8 cellular contexts compared by ENCODE assay signal in genomic region chr2:175003875-175004729, GRCh38. TPM values are rescaled to one million over a fixed set of nuclear protein-coding genes. Genes with fewer than 3 reads are reported as not detected.
DNase-seq lines count a peak whose midpoint lies in the region; ATAC-seq and TF ChIP-seq lines count a peak whose summit lies in the region.

No MANE protein-coding gene starts in this region.

- peaks cover 64% of the 10 kb centered on the region for H3K27me3 Mint-ChIP-seq in activated T-cell treated with anti-CD3 and anti-CD28 coated beads, Interleukin-2, amount 50 U/mL, for 24 hours

- no peak for TF ChIP-seq CTCF in brain microvascular endothelial cell (IDR thresholded peaks at IDR 0.05; ENCODE audit: low read depth, low read length, missing control alignments)

- peak overlapping the region; percentile 67 for H3K4me3 ChIP-seq in brain microvascular endothelial cell (ENCODE audit: low read depth, low read length)

- no peak overlapping the region for H3K27ac ChIP-seq in brain microvascular endothelial cell

- H3K36me3 ChIP-seq in brain microvascular endothelial cell (replicated peaks): no peaks in the 10 kb centered on the region

- H3K4me1 Mint-ChIP-seq in activated T-cell treated with anti-CD3 and anti-CD28 coated beads, Interleukin-2, amount 50 U/mL, for 24 hours (ENCODE audit: low read depth): peaks cover 10% of the 10 kb centered on the region

- in situ Hi-C loops in brain microvascular endothelial cell (cut with HindIII; ENCODE audit: low pct_ligation_motif_present, low sequenced_read_pairs): no loop called here

- DNase-seq in activated T-cell treated with anti-CD3 and anti-CD28 coated beads, Interleukin-2, amount 50 U/mL, for 24 hours: no peak
- DNase-seq in activated T-cell treated with anti-CD3 and anti-CD28 coated beads for 4 hours (no peak), NCI-H1694 treated with DMSO at 0.1 percent for 48 hours (lab: John Stamatoyannopoulos, UW) (peak; percentile 44), brain microvascular endothelial cell (no peak), lung microvascular endothelial cell (ENCODE audit: low read depth in 2 of 2) (peak; percentile 7 to 39), epidermal melanocyte (ENCODE audit: insufficient read length, low spot score) (no peak)

- H3K27ac Mint-ChIP-seq in activated T-cell treated with anti-CD3 and anti-CD28 coated beads, Interleukin-2, amount 50 U/mL, for 24 hours: no peak overlapping the region

- no peaks in the 10 kb centered on the region for H3K36me3 Mint-ChIP-seq in activated T-cell treated with anti-CD3 and anti-CD28 coated beads, Interleukin-2, amount 50 U/mL, for 24 hours (ENCODE audit: low read depth)

- H3K4me3 Mint-ChIP-seq in activated T-cell treated with anti-CD3 and anti-CD28 coated beads, Interleukin-2, amount 50 U/mL, for 24 hours: peak overlapping the region; percentile 79

- no peaks in the 10 kb centered on the region for H3K27me3 ChIP-seq in brain microvascular endothelial cell (replicated peaks)

- H3K9me3 Mint-ChIP-seq in activated T-cell treated with anti-CD3 and anti-CD28 coated beads, Interleukin-2, amount 50 U/mL, for 24 hours: no peaks in the 10 kb centered on the region

- ATAC-seq in esophagus mucosa (no peak), HG03139 (IDR thresholded peaks at IDR 0.05; ENCODE audit: unreplicated experiment) (no peak)

RNA-seq across cellular contexts. Expression of gene CHN1, which starts 1.1 kb away (rescaled TPM):
- total RNA-seq in lung microvascular endothelial cell (8.1 and 8.5 TPM in 2 replicates), esophagus mucosa (1.8 TPM)

Comparison
In these comparisons a context has a peak if more than half of its experiments do, and no peak if none do; other contexts are left out.
1. DNase-seq: peak in NCI-H1694 treated with DMSO at 0.1 percent for 48 hours (single experiment) and lung microvascular endothelial cell (2 of 2); none in activated T-cell treated with anti-CD3 and anti-CD28 coated beads, Interleukin-2, amount 50 U/mL, for 24 hours (single experiment), activated T-cell treated with anti-CD3 and anti-CD28 coated beads for 4 hours (single experiment), brain microvascular endothelial cell (single experiment) and epidermal melanocyte (single experiment).